15 cellular contexts compared by ENCODE assay signal in genomic region chr3:46612324-46612723, GRCh38. TPM values are rescaled to one million over a fixed set of nuclear protein-coding genes. Genes with fewer than 3 reads are reported as not detected.
DNase-seq lines count a peak whose midpoint lies in the region; ATAC-seq and TF ChIP-seq lines count a peak whose summit lies in the region.
"Had no signal": no experiment of that assay in that cellular context is flagged by ENCODE, and none has a peak within 500 bp of the region (broad histone marks: within the 10 kb centered on the region; RNA-seq: fewer than 3 reads in every experiment).

Gene FAM240A, plus strand, starts transcription at chr3:46612525. Its CDS starts 159 bp downstream, at chr3:46612684.

- intact Hi-C loops in right lobe of liver (cut with DNase I): no loop called here

- WGBS in right lobe of liver (ENCODE audit: insufficient coverage, low coverage, low lambda C conversion rate, missing lambda C conversion rate): 54% methylated on average over 9 of the region's 9 CpGs
- WGBS in suprapubic skin: 42% methylated on average over 9 of the region's 9 CpGs

- no peaks in the 10 kb centered on the region for H3K9me3 ChIP-seq in right lobe of liver
- H3K9me3 ChIP-seq in suprapubic skin: no peaks in the 10 kb centered on the region
- H3K9me3 ChIP-seq: mucosa of descending colon had no signal

- H3K27ac ChIP-seq in right lobe of liver (no peak within 1 kb of the TSS), suprapubic skin (peak within 1 kb of the TSS; percentile 44)
- H3K27ac ChIP-seq: VCaP had no signal

- no peak for TF ChIP-seq EP300 in suprapubic skin (IDR thresholded peaks at IDR 0.05)

- H3K27me3 ChIP-seq in right lobe of liver (no peaks in the 10 kb centered on the region), suprapubic skin (no peaks in the 10 kb centered on the region)

- H3K4me1 ChIP-seq in right lobe of liver: peaks cover 0 to 21% (median 10%) of the 10 kb centered on the region in 4 donors
- peaks cover 40% of the 10 kb centered on the region for H3K4me1 ChIP-seq in suprapubic skin

- H3K4me3 ChIP-seq in right lobe of liver (no peak within 1 kb of the TSS), suprapubic skin (no peak within 1 kb of the TSS)
- H3K4me3 ChIP-seq: mucosa of descending colon had no signal

- peak; percentile 62 to 81 (median 77) for ATAC-seq in right lobe of liver
- no peak for ATAC-seq in GM21737 (IDR thresholded peaks at IDR 0.05; ENCODE audit: unreplicated experiment)
- ATAC-seq: mucosa of descending colon had no signal

- DNase-seq in activated effector memory CD4-positive, alpha-beta T cell treated with anti-CD3 and anti-CD28 coated beads, Interleukin-2, amount 50 U/mL, for 16 hours: peak; percentile 6
- DNase-seq in activated effector memory CD4-positive, alpha-beta T cell treated with Interleukin-2 at 50 U/mL for 16 hours: no peak
- DNase-seq in fibroblast of peridontal ligament (ENCODE audit: extremely low read depth): peak; percentile 80
- peak in 1 of 3 donors; percentile 69 for DNase-seq in right lobe of liver
- DNase-seq in suprapubic skin (ENCODE audit: low spot score in 2 of 2): no peak
- DNase-seq in NCI-H1694 (lab: John Stamatoyannopoulos, UW): no peak
- no peak for DNase-seq in KG1 (lab: John Stamatoyannopoulos, UW)
- DNase-seq: CD4-positive, alpha-beta T cell; effector CD8-positive, alpha-beta T cell; mucosa of descending colon; NCI-H1436 treated with DMSO at 0.1 percent for 48 hours; NCI-H446 had no signal

- H3K36me3 ChIP-seq in right lobe of liver (no peaks in the 10 kb centered on the region), suprapubic skin (no peaks in the 10 kb centered on the region)

- TF ChIP-seq CTCF in right lobe of liver (IDR thresholded peaks at IDR 0.05) (no peak), suprapubic skin (IDR thresholded peaks at IDR 0.05) (no peak)

- TF ChIP-seq POLR2A in right lobe of liver (IDR thresholded peaks at IDR 0.05) (no peak), suprapubic skin (IDR thresholded peaks at IDR 0.05) (no peak)

RNA-seq across cellular contexts. Expression of gene FAM240A, which starts in this region (rescaled TPM):
- total RNA-seq in right lobe of liver: not detected
- under 1 TPM in 1 of 4 donors, not detected in 3; 0.64 TPM for total RNA-seq in suprapubic skin
- total RNA-seq: CD4-positive, alpha-beta T cell; frontal cortex; mucosa of descending colon had no signal

Comparison
In these comparisons a context has a peak if more than half of its experiments do, and no peak if none do; other contexts are left out.
1. DNase-seq: peak in activated effector memory CD4-positive, alpha-beta T cell treated with anti-CD3 and anti-CD28 coated beads, Interleukin-2, amount 50 U/mL, for 16 hours (single experiment) and fibroblast of peridontal ligament (single experiment); none in activated effector memory CD4-positive, alpha-beta T cell treated with Interleukin-2 at 50 U/mL for 16 hours (single experiment), suprapubic skin (0 of 2), NCI-H1694 (single experiment) and KG1 (single experiment).
2. Peak in ATAC-seq in right lobe of liver; RNA of the gene not detected or under 1 TPM.